Comparison of ENCODE assay signal across 8 cellular contexts in genomic region chr4:2402053-2402452, GRCh38. TPM values are rescaled to one million over a fixed set of nuclear protein-coding genes. Genes with fewer than 3 reads are reported as not detected.
DNase-seq lines count a peak whose midpoint lies in the region; FAIRE-seq and TF ChIP-seq lines count a peak whose summit lies in the region.

No MANE protein-coding gene starts in this region.

- no peak overlapping the region for H2AFZ ChIP-seq in neural cell (ENCODE audit: low read depth, low read length)

- no peaks in the 10 kb centered on the region for H3K36me3 ChIP-seq in A673 (ENCODE audit: insufficient read depth, low read length, poor library complexity, severe bottlenecking)
- H3K36me3 ChIP-seq in neural cell (ENCODE audit: insufficient read depth, low read length) = no peaks in the 10 kb centered on the region

- no peaks in the 10 kb centered on the region for H3F3A ChIP-seq in neural cell (ENCODE audit: insufficient read depth, low read length, poor library complexity, severe bottlenecking)

- H3K27me3 Mint-ChIP-seq in activated CD4-positive, alpha-beta memory T cell treated with anti-CD3 and anti-CD28 coated beads, Interleukin-2, amount 10 ng/mL, durations not matched to agents 7 days and 5 days = no peaks in the 10 kb centered on the region

- CTCF ChIA-PET in A673 (lab: Charles Lee) = no interaction called here
- CTCF ChIA-PET in activated CD4-positive, alpha-beta memory T cell treated with anti-CD3 and anti-CD28 coated beads, Interleukin-2, amount 10 ng/mL, durations not matched to agents 7 days and 5 days (lab: Charles Lee) = interaction anchor here (0.7 to 5.2 kb wide), 8 partner anchors 9 to 182 kb away, joined by 3 to 36 read pairs (median 4); partner anchors contain the start of genes CFAP99 and ZFYVE28

- POLR2A ChIA-PET in A673 (lab: Charles Lee; ENCODE audit: low non-redundant PET) = no interaction called here
- POLR2A ChIA-PET in activated CD4-positive, alpha-beta memory T cell treated with anti-CD3 and anti-CD28 coated beads, Interleukin-2, amount 10 ng/mL, durations not matched to agents 7 days and 5 days (lab: Charles Lee) = interaction anchor here (0.7 to 5.7 kb wide), 6 partner anchors 9 to 140 kb away, joined by 4 to 76 read pairs (median 4); partner anchors contain the start of genes CFAP99, MXD4 and ZFYVE28

- H3K36me3 Mint-ChIP-seq in activated CD4-positive, alpha-beta memory T cell treated with anti-CD3 and anti-CD28 coated beads, Interleukin-2, amount 10 ng/mL, durations not matched to agents 7 days and 5 days (ENCODE audit: low read depth) = peaks cover 11% of the 10 kb centered on the region

- peak overlapping the region; percentile 16 for H3K9ac ChIP-seq in neural cell (ENCODE audit: low read length)

- H3K79me2 ChIP-seq in neural cell (replicated peaks; ENCODE audit: insufficient read depth, low read length) = no peaks in the 10 kb centered on the region

- no peaks in the 10 kb centered on the region for H4K20me1 ChIP-seq in neural cell (ENCODE audit: insufficient read depth)

- BruUV-seq in A673 (replicated peaks; lab: Mats Ljungman, UMichigan) = no TSS peak

- H3K27me3 ChIP-seq in A673 (replicated peaks; ENCODE audit: insufficient read depth, low read depth, low read length, poor library complexity) (no peaks in the 10 kb centered on the region), neural cell (ENCODE audit: insufficient read depth, low read depth, low read length) (no peaks in the 10 kb centered on the region)

- H3K9me3 ChIP-seq in A673 (ENCODE audit: low read depth, low read length, poor library complexity, severe bottlenecking) (no peaks in the 10 kb centered on the region), neural cell (ENCODE audit: low read length) (no peaks in the 10 kb centered on the region)

- H3K27ac ChIP-seq in A673 (ENCODE audit: low read depth, low read length, poor library complexity, severe bottlenecking) = no peak overlapping the region
- no peak overlapping the region for H3K27ac ChIP-seq in neural cell (ENCODE audit: low read length)

- no peak for TF ChIP-seq RAD21 in neural cell (conservative IDR thresholded peaks at IDR 0.05)

- no peak for TF ChIP-seq EP300 in neural cell (conservative IDR thresholded peaks at IDR 0.05; ENCODE audit: poor library complexity, severe bottlenecking)

- FAIRE-seq in HTR-8/SVneo (lab: Jason Lieb, UNC) = peak; percentile 36

- TF ChIP-seq CTCF in A673 (conservative IDR thresholded peaks at IDR 0.05; ENCODE audit: low read depth, low read length) (no peak), fibroblast of mammary gland (conservative IDR thresholded peaks at IDR 0.05; ENCODE audit: control insufficient read depth, insufficient read depth, low read depth, low read length) (no peak), neural cell (IDR thresholded peaks at IDR 0.05; ENCODE audit: poor library complexity, severe bottlenecking) (no peak)

- H3K4me1 Mint-ChIP-seq in activated CD4-positive, alpha-beta memory T cell treated with anti-CD3 and anti-CD28 coated beads, Interleukin-2, amount 10 ng/mL, durations not matched to agents 7 days and 5 days = peaks cover 54% of the 10 kb centered on the region

- peak overlapping the region; percentile 51 for H3K27ac Mint-ChIP-seq in activated CD4-positive, alpha-beta memory T cell treated with anti-CD3 and anti-CD28 coated beads, Interleukin-2, amount 10 ng/mL, durations not matched to agents 7 days and 5 days

- intact Hi-C loops in A673 (cut with micrococcal nuclease; ENCODE audit: unreplicated experiment) = no loop called here

- H3K9me3 Mint-ChIP-seq in activated CD4-positive, alpha-beta memory T cell treated with anti-CD3 and anti-CD28 coated beads, Interleukin-2, amount 10 ng/mL, durations not matched to agents 7 days and 5 days = no peaks in the 10 kb centered on the region

- H3K4me3 ChIP-seq in A673 (ENCODE audit: low read depth, low read length, poor library complexity, severe bottlenecking) (peak overlapping the region; percentile 3), fibroblast of mammary gland (ENCODE audit: control insufficient read depth, low read depth, low read length) (peak overlapping the region; percentile 10), neural cell (ENCODE audit: low read length) (peak overlapping the region; percentile 52)

- H3K4me3 Mint-ChIP-seq in activated CD4-positive, alpha-beta memory T cell treated with anti-CD3 and anti-CD28 coated beads, Interleukin-2, amount 10 ng/mL, durations not matched to agents 7 days and 5 days = peak overlapping the region; percentile 37

- H3K4me2 ChIP-seq in neural cell (ENCODE audit: low read length) = peak overlapping the region; percentile 39

- H3K4me1 ChIP-seq in A673 (ENCODE audit: insufficient read depth, low read length, poor library complexity, severe bottlenecking) = peaks cover 12% of the 10 kb centered on the region

- H3K9me2 ChIP-seq in neural cell (ENCODE audit: insufficient read depth, low read length) = no peaks in the 10 kb centered on the region

- DNase-seq in A673 (ENCODE audit: low spot score) (peak; percentile 43), HTR-8/SVneo (ENCODE audit: insufficient read length, low spot score) (peak; percentile 39), fibroblast of mammary gland (ENCODE audit: low read depth) (no peak), HPDE6-E6E7 (ENCODE audit: extremely low spot score) (no peak), germinal center (ENCODE audit: low spot score) (no peak)
- peak; percentile 33 for DNase-seq in activated CD4-positive, alpha-beta memory T cell treated with anti-CD3 and anti-CD28 coated beads, Interleukin-2, amount 10 ng/mL, durations not matched to agents 7 days and 5 days
- no peak for DNase-seq in stimulated activated naive CD4-positive, alpha-beta T cell treated with Interleukin-2 at 50 U/mL for 16 hours (lab: John Stamatoyannopoulos, UW)

TF ChIP-seq in neural cell, 6 proteins besides CTCF, POLR2A, EP300 and RAD21:
- TF ChIP-seq REST (IDR thresholded peaks at IDR 0.05; ENCODE audit: borderline replicate concordance) = no peak
- no peak for TF ChIP-seq POLR2AphosphoS5 (IDR thresholded peaks at IDR 0.05)

RNA-seq across cellular contexts. Expression of gene ZFYVE28, which starts 16.4 kb away (rescaled TPM):
- 7.6 and 8.6 TPM in 2 replicates for total RNA-seq in A673 (2021)
- 10 to 100 TPM; 38.9 to 40.1 TPM for total RNA-seq in activated CD4-positive, alpha-beta memory T cell treated with anti-CD3 and anti-CD28 coated beads, Interleukin-2, amount 10 ng/mL, durations not matched to agents 7 days and 5 days
- polyA plus RNA-seq in neural cell = 2.4 and 2.6 TPM in 2 replicates
- polyA minus RNA-seq in neural cell = 5.0 and 5.8 TPM in 2 replicates

RNA-seq across cellular contexts. Expression of gene CFAP99, which starts 16.7 kb away (rescaled TPM):
- total RNA-seq in A673 (2021) = not detected in 2 replicates
- under 1 TPM; 0.08 TPM for total RNA-seq in activated CD4-positive, alpha-beta memory T cell treated with anti-CD3 and anti-CD28 coated beads, Interleukin-2, amount 10 ng/mL, durations not matched to agents 7 days and 5 days
- not detected in 2 replicates for polyA plus RNA-seq in neural cell
- not detected in 2 replicates for polyA minus RNA-seq in neural cell

Comparison
In these comparisons a context has a peak if more than half of its experiments do, and no peak if none do; other contexts are left out.
1. DNase-seq: peak in A673 (single experiment), HTR-8/SVneo (single experiment) and activated CD4-positive, alpha-beta memory T cell treated with anti-CD3 and anti-CD28 coated beads, Interleukin-2, amount 10 ng/mL, durations not matched to agents 7 days and 5 days (single experiment); none in fibroblast of mammary gland (single experiment), stimulated activated naive CD4-positive, alpha-beta T cell treated with Interleukin-2 at 50 U/mL for 16 hours (single experiment), HPDE6-E6E7 (single experiment) and germinal center (single experiment).
2. Peak in every context shown above with its lines, with median percentiles within 50 percentile points of each other: H3K4me3 ChIP-seq.